Comparison of ENCODE assay signal across 21 cellular contexts in the genomic region with DNA sequence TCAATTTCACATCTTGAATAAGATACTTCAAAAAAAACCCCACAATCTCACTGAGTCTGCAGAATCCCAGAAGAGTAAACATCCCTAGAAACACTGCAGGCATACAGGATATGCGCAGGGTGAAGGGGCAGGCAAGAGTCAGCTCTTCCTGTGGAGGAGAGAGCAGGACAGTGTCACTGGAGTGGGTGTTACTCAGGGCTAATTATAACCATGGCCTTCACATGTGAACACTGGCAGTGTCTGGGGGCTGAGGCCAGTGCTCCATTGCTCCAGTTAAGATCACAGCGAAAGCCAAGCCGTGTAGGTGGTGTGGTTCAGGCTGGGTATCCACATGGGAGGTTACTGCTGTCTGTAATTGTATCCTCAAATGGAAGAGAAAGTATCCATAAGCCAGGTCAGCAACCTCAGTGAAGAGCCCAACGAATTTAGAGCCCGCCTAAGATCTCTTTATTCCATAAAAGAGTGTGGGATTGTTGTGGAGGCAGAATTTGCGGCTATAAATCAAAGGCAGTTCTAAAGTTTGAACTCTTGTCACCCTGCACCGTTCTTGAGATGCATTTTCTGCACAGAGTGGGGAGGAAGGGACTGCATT.
A peak's percentile ranks its signal among the peaks of the same experiment; 100 is the strongest.
DNase-seq lines count a peak whose midpoint lies in the region; ATAC-seq, FAIRE-seq and TF ChIP-seq lines count a peak whose summit lies in the region.
"Had no signal": no experiment of that assay in that cellular context is flagged by ENCODE, and none has a peak within 500 bp of the region (broad histone marks: within the 10 kb centered on the region; RNA-seq: fewer than 3 reads in every experiment).

No MANE protein-coding gene starts in this region.

- H3K4me3 Mint-ChIP-seq in nephron: peak overlapping the region in 2 of 3 experiments; percentile 7 to 29
- H3K4me3 Mint-ChIP-seq: CD14-positive monocyte; central memory CD8-positive, alpha-beta T cell; naive B cell; T-cell had no signal

- no peak for TF ChIP-seq POLR2A in HepG2 (IDR thresholded peaks at IDR 0.05; ENCODE audit: insufficient read depth in 1 of 2, low read depth in 2 of 2, low read length in 2 of 2)

- ATAC-seq in HepG2 (no peak), HG03159 (IDR thresholded peaks at IDR 0.05; ENCODE audit: unreplicated experiment) (no peak)
- ATAC-seq: T-cell had no signal

- BruUV-seq in HepG2 (replicated peaks; lab: Mats Ljungman, UMichigan): no TSS peak

- TF ChIP-seq EP300 in HepG2 (IDR thresholded peaks at IDR 0.05; ENCODE audit: low read depth in 2 of 2, low read length in 2 of 2) (no peak), HepG2 (CRISPR knock-in tag; IDR thresholded peaks at IDR 0.05; ENCODE audit: borderline replicate concordance) (no peak)

- FAIRE-seq in HepG2 (lab: Jason Lieb, UNC): no peak
- FAIRE-seq: GM12892 had no signal

- peaks cover 59% of the 10 kb centered on the region for H3K4me1 Mint-ChIP-seq in nephron
- H3K4me1 Mint-ChIP-seq: CD14-positive monocyte; central memory CD8-positive, alpha-beta T cell; naive B cell; T-cell had no signal

- peaks cover 16% of the 10 kb centered on the region for H3K36me3 Mint-ChIP-seq in nephron (ENCODE audit: low read depth)

- H3K9ac ChIP-seq in liver (ENCODE audit: low read depth in 1 of 2, low read length in 2 of 2): no peak overlapping the region
- H3K9ac ChIP-seq in HepG2 (ENCODE audit: insufficient read depth, low read depth, low read length): no peak overlapping the region
- H3K9ac ChIP-seq: KMS-11 had no signal

- POLR2A ChIA-PET in HepG2 (lab: Yijun Ruan, JAX): no interaction called here

- H2AFZ ChIP-seq in HepG2 (ENCODE audit: low read length): no peak overlapping the region

- H3K36me3 ChIP-seq in liver (ENCODE audit: control insufficient read depth in 4 of 4, insufficient read depth in 3 of 4, low read depth in 1 of 4, low read length in 3 of 4): peaks cover 0 to 12% (median 2%) of the 10 kb centered on the region in 4 donors
- H3K36me3 ChIP-seq in HepG2 (replicated peaks in 1 of 2; ENCODE audit: control insufficient read depth in 1 of 2, insufficient read depth in 2 of 2, low read length in 2 of 2): peaks cover 15 to 34% of the 10 kb centered on the region in 2 experiments; a peak in 4 of 5 replicates
- H3K36me3 ChIP-seq: prostate gland had no signal

- H3K4me2 ChIP-seq in HepG2 (ENCODE audit: low read depth, low read length): no peak overlapping the region
- H3K4me2 ChIP-seq: KMS-11 had no signal

- H3K27ac Mint-ChIP-seq in nephron: peak overlapping the region; percentile 82 to 92 (median 92)
- H3K27ac Mint-ChIP-seq: CD14-positive monocyte, naive B cell, T-cell had no signal

- H3K4me1 ChIP-seq in liver (ENCODE audit: control insufficient read depth in 4 of 4, insufficient read depth in 4 of 4, low read length in 3 of 4) (no peaks in the 10 kb centered on the region), HepG2 (ENCODE audit: insufficient read depth, low read length) (peaks cover 8% of the 10 kb centered on the region; the same call in 1 of the 2 replicates)
- H3K4me1 ChIP-seq: prostate gland had no signal

- H3K27ac ChIP-seq in liver (ENCODE audit: low read depth in 1 of 2, low read length in 2 of 2): no peak overlapping the region
- H3K27ac ChIP-seq in HepG2 (ENCODE audit: extremely low read length, insufficient read depth, low read length): no peak overlapping the region
- H3K27ac ChIP-seq: KMS-11, prostate gland had no signal

- CTCF ChIA-PET in HepG2 (lab: Yijun Ruan, JAX; ENCODE audit: low intra/inter-chr PET ratio, low total read pairs): no interaction called here

- H3K27me3 ChIP-seq in liver (ENCODE audit: control insufficient read depth in 4 of 4, insufficient read depth in 4 of 4, low read length in 3 of 4) (no peaks in the 10 kb centered on the region), HepG2 (ENCODE audit: control insufficient read depth in 1 of 2, insufficient read depth in 2 of 2, low read length in 2 of 2) (no peaks in the 10 kb centered on the region)

- TF ChIP-seq RAD21 in liver (IDR thresholded peaks at IDR 0.05) (peak in 1 of 2 donors; percentile 21), HepG2 (CRISPR knock-in tag; IDR thresholded peaks at IDR 0.05) (no peak)

- DNase-seq in HepG2 (ENCODE audit: low spot score): no peak
- DNase-seq in fibroblast of mammary gland (ENCODE audit: low read depth): peak; percentile 24
- DNase-seq in T1000 (lab: John Stamatoyannopoulos, UW): no peak
- no peak for DNase-seq in putamen (ENCODE audit: low spot score)
- no peak for DNase-seq in stimulated activated CD4-positive, alpha-beta T cell treated with anti-CD3 and anti-CD28 coated beads, Interleukin-4, amount 100 ng/mL, for 1 hour
- DNase-seq: activated CD4-positive, alpha-beta T cell treated with anti-CD3 and anti-CD28 coated beads, Interleukin-2, amount 50 U/mL, for 4 hours; activated gamma-delta T cell treated with Interleukin-2 at 50 U/mL for 16 hours; effector CD4-positive, alpha-beta T cell; naive B cell; NCI-H2029; NCI-H524 treated with DMSO at 0.1 percent for 48 hours; SHP77 treated with DMSO at 0.1 percent for 48 hours; T-cell had no signal

- H3K9me3 Mint-ChIP-seq in nephron: peaks cover 3% of the 10 kb centered on the region
- H3K9me3 Mint-ChIP-seq: central memory CD8-positive, alpha-beta T cell; T-cell had no signal

- no peaks in the 10 kb centered on the region for H4K20me1 ChIP-seq in HepG2 (ENCODE audit: insufficient read depth, low read length)

- TF ChIP-seq CTCF in liver (IDR thresholded peaks at IDR 0.05; ENCODE audit: low read depth, low read length, missing input control) (no peak), HepG2 (CRISPR knock-in tag; IDR thresholded peaks at IDR 0.05) (no peak), fibroblast of mammary gland (conservative IDR thresholded peaks at IDR 0.05; ENCODE audit: control insufficient read depth, insufficient read depth, low read depth, low read length) (no peak), nephron (IDR thresholded peaks at IDR 0.05; ENCODE audit: unreplicated experiment in 3 of 3) (no peak)

- intact Hi-C loops in HepG2 (cut with micrococcal nuclease; ENCODE audit: unreplicated experiment): no loop called here

- H3K4me3 ChIP-seq in liver (ENCODE audit: low read depth in 1 of 3, low read length in 3 of 3) (no peak overlapping the region), HepG2 (replicated peaks in 1 of 3; ENCODE audit: insufficient read depth in 1 of 3, low read depth in 2 of 3, low read length in 3 of 3) (no peak overlapping the region), fibroblast of mammary gland (ENCODE audit: control insufficient read depth, low read depth, low read length) (no peak overlapping the region)
- H3K4me3 ChIP-seq: prostate gland had no signal

- peaks cover 0 to 5% (median 3%) of the 10 kb centered on the region in 4 donors for H3K9me3 ChIP-seq in liver (ENCODE audit: control insufficient read depth in 4 of 4, low read length in 3 of 4)
- H3K9me3 ChIP-seq in HepG2 (ENCODE audit: low read length): no peaks in the 10 kb centered on the region
- H3K9me3 ChIP-seq: prostate gland had no signal

- in situ Hi-C loops in HepG2 (cut with HindIII; ENCODE audit: extremely low pct_ligation_motif_present, low pct_unique_long_range_greater_than_20kb): no loop called here

- WGBS in liver: 78% methylated on average over 7 of the region's 7 CpGs
- WGBS in HepG2 (ENCODE audit: low lambda C conversion rate): 96% methylated on average over 7 of the region's 7 CpGs

- H3K79me2 ChIP-seq in HepG2 (ENCODE audit: insufficient read depth, low read length): no peaks in the 10 kb centered on the region

- H3K27me3 Mint-ChIP-seq in nephron (ENCODE audit: low read depth): no peaks in the 10 kb centered on the region
- H3K27me3 Mint-ChIP-seq: central memory CD8-positive, alpha-beta T cell; naive B cell; T-cell had no signal

TF ChIP-seq in liver, 16 proteins besides CTCF, POLR2A, EP300 and RAD21:
- TF ChIP-seq YY1 (IDR thresholded peaks at IDR 0.05): no peak
- peak; percentile 59 for TF ChIP-seq SP1 (IDR thresholded peaks at IDR 0.05)
- TF ChIP-seq RXRA (IDR thresholded peaks at IDR 0.05): peak; percentile 45 to 49
- peak; percentile 91 for TF ChIP-seq NR2F2 (IDR thresholded peaks at IDR 0.05)

TF ChIP-seq in HepG2, 621 proteins besides CTCF, POLR2A, EP300 and RAD21 (continues in another document):
- no peak for TF ChIP-seq HMGA1 (CRISPR knock-in tag; conservative IDR thresholded peaks at IDR 0.05)
- no peak for TF ChIP-seq ZNF335 (CRISPR knock-in tag; IDR thresholded peaks at IDR 0.05)
- no peak for TF ChIP-seq ATF1 (CRISPR knock-in tag; IDR thresholded peaks at IDR 0.05)
- no peak for TF ChIP-seq AKAP8 (CRISPR knock-in tag; IDR thresholded peaks at IDR 0.05)
- TF ChIP-seq PHF20 (CRISPR knock-in tag; IDR thresholded peaks at IDR 0.05): no peak
- no peak for TF ChIP-seq HNRNPUL1 (IDR thresholded peaks at IDR 0.05; ENCODE audit: low read depth, low read length)
- TF ChIP-seq, protein P1, sequence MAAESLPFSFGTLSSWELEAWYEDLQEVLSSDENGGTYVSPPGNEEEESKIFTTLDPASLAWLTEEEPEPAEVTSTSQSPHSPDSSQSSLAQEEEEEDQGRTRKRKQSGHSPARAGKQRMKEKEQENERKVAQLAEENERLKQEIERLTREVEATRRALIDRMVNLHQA (CRISPR knock-in tag; IDR thresholded peaks at IDR 0.05): no peak
- no peak for TF ChIP-seq CBX1 (IDR thresholded peaks at IDR 0.05; ENCODE audit: low read depth)
- no peak for TF ChIP-seq SALL1 (CRISPR knock-in tag; IDR thresholded peaks at IDR 0.05)
- TF ChIP-seq TOPORS (CRISPR knock-in tag; IDR thresholded peaks at IDR 0.05): no peak
- TF ChIP-seq ZNF816 (CRISPR knock-in tag; IDR thresholded peaks at IDR 0.05; ENCODE audit: borderline replicate concordance): no peak
- TF ChIP-seq GPN1 (CRISPR knock-in tag; IDR thresholded peaks at IDR 0.05; ENCODE audit: borderline replicate concordance): no peak
- TF ChIP-seq, protein P2, sequence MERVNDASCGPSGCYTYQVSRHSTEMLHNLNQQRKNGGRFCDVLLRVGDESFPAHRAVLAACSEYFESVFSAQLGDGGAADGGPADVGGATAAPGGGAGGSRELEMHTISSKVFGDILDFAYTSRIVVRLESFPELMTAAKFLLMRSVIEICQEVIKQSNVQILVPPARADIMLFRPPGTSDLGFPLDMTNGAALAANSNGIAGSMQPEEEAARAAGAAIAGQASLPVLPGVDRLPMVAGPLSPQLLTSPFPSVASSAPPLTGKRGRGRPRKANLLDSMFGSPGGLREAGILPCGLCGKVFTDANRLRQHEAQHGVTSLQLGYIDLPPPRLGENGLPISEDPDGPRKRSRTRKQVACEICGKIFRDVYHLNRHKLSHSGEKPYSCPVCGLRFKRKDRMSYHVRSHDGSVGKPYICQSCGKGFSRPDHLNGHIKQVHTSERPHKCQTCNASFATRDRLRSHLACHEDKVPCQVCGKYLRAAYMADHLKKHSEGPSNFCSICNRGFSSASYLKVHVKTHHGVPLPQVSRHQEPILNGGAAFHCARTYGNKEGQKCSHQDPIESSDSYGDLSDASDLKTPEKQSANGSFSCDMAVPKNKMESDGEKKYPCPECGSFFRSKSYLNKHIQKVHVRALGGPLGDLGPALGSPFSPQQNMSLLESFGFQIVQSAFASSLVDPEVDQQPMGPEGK (CRISPR knock-in tag; IDR thresholded peaks at IDR 0.05): no peak
- no peak for TF ChIP-seq TARDBP (CRISPR knock-in tag; IDR thresholded peaks at IDR 0.05)
- TF ChIP-seq ZFP36L2 (CRISPR knock-in tag; IDR thresholded peaks at IDR 0.05): no peak
